ENCODE assay signal across 26 cellular contexts in genomic region chr11:58075781-58076180, GRCh38. TPM values are rescaled to one million over a fixed set of nuclear protein-coding genes. Genes with fewer than 3 reads are reported as not detected.
DNase-seq lines count a peak whose midpoint lies in the region; ATAC-seq and TF ChIP-seq lines count a peak whose summit lies in the region.
"Had no signal": no experiment of that assay in that cellular context is flagged by ENCODE, and none has a peak within 500 bp of the region (broad histone marks: within the 10 kb centered on the region; RNA-seq: fewer than 3 reads in every experiment).

No MANE protein-coding gene starts in this region.

- H3K4me3 Mint-ChIP-seq in activated naive CD4-positive, alpha-beta T cell treated with anti-CD3 and anti-CD28 coated beads, Interleukin-2, amount 10 ng/mL, durations not matched to agents 7 days and 5 days, result no peak overlapping the region
- H3K4me3 Mint-ChIP-seq: activated naive CD8-positive, alpha-beta T cell treated with anti-CD3 and anti-CD28 coated beads, Interleukin-2, amount 50 U/mL, for 24 hours; GM23338 had no signal

- H2BK20ac ChIP-seq in IMR-90 (ENCODE audit: low read depth, low read length), result no peak overlapping the region

- H2AFZ ChIP-seq in IMR-90 (replicated peaks; ENCODE audit: low read length, poor library complexity) (no peak overlapping the region), mammary epithelial cell (ENCODE audit: low read depth, low read length) (no peak overlapping the region)
- H2AFZ ChIP-seq: GM23338 had no signal

- no peak overlapping the region for H3K27ac Mint-ChIP-seq in activated naive CD4-positive, alpha-beta T cell treated with anti-CD3 and anti-CD28 coated beads, Interleukin-2, amount 10 ng/mL, durations not matched to agents 7 days and 5 days
- H3K27ac Mint-ChIP-seq: activated naive CD8-positive, alpha-beta T cell treated with anti-CD3 and anti-CD28 coated beads, Interleukin-2, amount 50 U/mL, for 24 hours; GM23338 had no signal

- ATAC-seq in IMR-90 (ENCODE audit: low read depth) (peak; percentile 87), GM18861 (IDR thresholded peaks at IDR 0.05; ENCODE audit: unreplicated experiment) (no peak), HG02973 (IDR thresholded peaks at IDR 0.05; ENCODE audit: unreplicated experiment) (no peak)
- ATAC-seq: activated naive CD8-positive, alpha-beta T cell treated with anti-CD3 and anti-CD28 coated beads, Interleukin-2, amount 50 U/mL, for 24 hours; GM23338; left ventricle myocardium superior had no signal

- H3K18ac ChIP-seq in IMR-90 (ENCODE audit: low read depth, low read length), result peak overlapping the region; percentile 87; the same call in 1 of the 2 replicates

- no peaks in the 10 kb centered on the region for H3K9me3 ChIP-seq in IMR-90 (ENCODE audit: control insufficient read depth, insufficient read depth, low read length)
- no peaks in the 10 kb centered on the region for H3K9me3 ChIP-seq in mammary epithelial cell (replicated peaks; ENCODE audit: insufficient read depth, low read length)
- H3K9me3 ChIP-seq: SJCRH30 had no signal

- no peak overlapping the region for H3K14ac ChIP-seq in IMR-90 (replicated peaks; ENCODE audit: low read depth, low read length)

- H3K27ac ChIP-seq in IMR-90 (ENCODE audit: insufficient read depth, low read length) (no peak overlapping the region; the same call in 1 of the 2 replicates), mammary epithelial cell (ENCODE audit: insufficient read depth, low read depth, low read length) (no peak overlapping the region)
- H3K27ac ChIP-seq: C4-2B, cardiac muscle cell, SJCRH30, VCaP had no signal

- no peak overlapping the region for H3K4me2 ChIP-seq in IMR-90 (ENCODE audit: low read depth, low read length)
- no peak overlapping the region for H3K4me2 ChIP-seq in mammary epithelial cell (ENCODE audit: insufficient read depth, low read depth, low read length)
- H3K4me2 ChIP-seq: GM23338 had no signal

- H3K56ac ChIP-seq in IMR-90 (ENCODE audit: extremely low read depth, insufficient read depth, low read length), result no peak overlapping the region

- CTCF ChIA-PET in IMR-90 (lab: Yijun Ruan, JAX), result no interaction called here
- CTCF ChIA-PET in mammary epithelial cell (lab: Charles Lee; ENCODE audit: low non-redundant PET), result no interaction called here
- CTCF ChIA-PET in activated naive CD4-positive, alpha-beta T cell treated with anti-CD3 and anti-CD28 coated beads, Interleukin-2, amount 10 ng/mL, durations not matched to agents 7 days and 5 days (lab: Charles Lee), result no interaction called here

- no CpG with 5 or more reads among the region's 2 CpGs for WGBS in IMR-90 (ENCODE audit: extremely low coverage in 2 of 2, insufficient read length in 1 of 2), 2 experiments
- 5% methylated on average over 2 of the region's 2 CpGs for WGBS in mammary epithelial cell (ENCODE audit: low coverage, missing lambda C conversion rate)

- peak; percentile 7 for DNase-seq in AG09309 (ENCODE audit: low read depth)
- peak; percentile 79 for DNase-seq in IMR-90
- DNase-seq in mammary epithelial cell, result peak; percentile 80
- DNase-seq in kidney glomerular epithelial cell (lab: John Stamatoyannopoulos, UW), result peak; percentile 77
- no peak for DNase-seq in NK-92 (lab: John Stamatoyannopoulos, UW; ENCODE audit: unreplicated experiment)
- DNase-seq in activated naive CD4-positive, alpha-beta T cell treated with anti-CD3 and anti-CD28 coated beads, Interleukin-2, amount 10 ng/mL, durations not matched to agents 7 days and 5 days, result no peak
- DNase-seq: activated CD8-positive, alpha-beta memory T cell treated with anti-CD3 and anti-CD28 coated beads, Interleukin-2, amount 50 U/mL, for 48 hours; activated naive CD8-positive, alpha-beta T cell treated with anti-CD3 and anti-CD28 coated beads, Interleukin-2, amount 50 U/mL, for 24 hours; GDM1; KBM-7; left ventricle myocardium superior; NCI-H187 treated with DMSO at 0.1 percent for 48 hours; NCI-H345; NCI-H82; retina; SJCRH30 had no signal

- H2AK5ac ChIP-seq in IMR-90 (ENCODE audit: low read depth, low read length), result peak overlapping the region; percentile 44; the same call in 1 of the 2 replicates

- H2BK120ac ChIP-seq in IMR-90 (ENCODE audit: low read depth, low read length), result peak overlapping the region; percentile 24; the same call in 1 of the 2 replicates

- H4K5ac ChIP-seq in IMR-90 (ENCODE audit: low read depth, low read length), result no peak overlapping the region; the same call in 1 of the 2 replicates

- no peaks in the 10 kb centered on the region for H3K9me3 Mint-ChIP-seq in activated naive CD4-positive, alpha-beta T cell treated with anti-CD3 and anti-CD28 coated beads, Interleukin-2, amount 10 ng/mL, durations not matched to agents 7 days and 5 days

- H2BK15ac ChIP-seq in IMR-90 (ENCODE audit: low read depth, low read length), result peak overlapping the region; percentile 11; the same call in 1 of the 3 replicates

- peak overlapping the region; percentile 53 for H2BK5ac ChIP-seq in IMR-90 (ENCODE audit: low read depth, low read length, poor library complexity, severe bottlenecking)

- no peak overlapping the region for H3K4ac ChIP-seq in IMR-90 (ENCODE audit: low read depth, low read length)

- in situ Hi-C loops in IMR-90 (cut with MboI; ENCODE audit: low sequenced_read_pairs), result no loop called here
- in situ Hi-C loops in mammary epithelial cell (cut with MboI; ENCODE audit: low sequenced_read_pairs in 2 of 2), result no loop called here

- POLR2A ChIA-PET in IMR-90 (lab: Charles Lee; ENCODE audit: unreplicated experiment), result no interaction called here

- no peaks in the 10 kb centered on the region for H3K36me3 Mint-ChIP-seq in activated naive CD4-positive, alpha-beta T cell treated with anti-CD3 and anti-CD28 coated beads, Interleukin-2, amount 10 ng/mL, durations not matched to agents 7 days and 5 days

- H3K79me2 ChIP-seq in mammary epithelial cell (ENCODE audit: insufficient read depth, low read length), result no peaks in the 10 kb centered on the region

- TF ChIP-seq RAD21 in IMR-90 (IDR thresholded peaks at IDR 0.05; ENCODE audit: low read length), result no peak

- H3K4me1 Mint-ChIP-seq in activated naive CD4-positive, alpha-beta T cell treated with anti-CD3 and anti-CD28 coated beads, Interleukin-2, amount 10 ng/mL, durations not matched to agents 7 days and 5 days, result no peaks in the 10 kb centered on the region
- H3K4me1 Mint-ChIP-seq: activated naive CD8-positive, alpha-beta T cell treated with anti-CD3 and anti-CD28 coated beads, Interleukin-2, amount 50 U/mL, for 24 hours had no signal

- H3K79me1 ChIP-seq in IMR-90 (ENCODE audit: low read depth in 1 of 2, low read length in 2 of 2), result no peaks in the 10 kb centered on the region

- H3K9me1 ChIP-seq in IMR-90 (ENCODE audit: insufficient read depth, low read length), result peaks cover 3% of the 10 kb centered on the region; the same call in 1 of the 2 replicates

- H2AK9ac ChIP-seq in IMR-90 (replicated peaks; ENCODE audit: low read depth, low read length, poor library complexity), result no peak overlapping the region

- TF ChIP-seq CTCF in AG09309 (IDR thresholded peaks at IDR 0.05; ENCODE audit: control insufficient read depth, insufficient read depth, low read depth, low read length, missing control alignments) (no peak), IMR-90 (conservative IDR thresholded peaks at IDR 0.05; ENCODE audit: low read depth, low read length) (no peak), mammary epithelial cell (conservative IDR thresholded peaks at IDR 0.05 in 1 of 2, IDR thresholded peaks at IDR 0.05 in 1 of 2; ENCODE audit: extremely low read depth in 1 of 2, insufficient read depth in 1 of 2, low read depth in 1 of 2, low read length in 2 of 2) (no peak)

- BruUV-seq in IMR-90 (replicated peaks; lab: Mats Ljungman, UMichigan) (no TSS peak), mammary epithelial cell (replicated peaks; lab: Mats Ljungman, UMichigan) (no TSS peak)

- H3K27me3 ChIP-seq in IMR-90 (ENCODE audit: control insufficient read depth, insufficient read depth, low read length) (no peaks in the 10 kb centered on the region), mammary epithelial cell (ENCODE audit: insufficient read depth, low read length) (no peaks in the 10 kb centered on the region)
- H3K27me3 ChIP-seq: cardiac muscle cell, SJCRH30 had no signal

- H3K9ac ChIP-seq in IMR-90 (ENCODE audit: low read depth, low read length) (no peak overlapping the region), mammary epithelial cell (ENCODE audit: insufficient read depth, low read length) (no peak overlapping the region)

- no peak for TF ChIP-seq POLR2A in IMR-90 (IDR thresholded peaks at IDR 0.05; ENCODE audit: low read depth, low read length)

- no peak overlapping the region; the same call in 1 of the 2 replicates for H4K91ac ChIP-seq in IMR-90 (ENCODE audit: insufficient read depth, low read depth, low read length)

- H3K4me3 ChIP-seq in AG09309 (ENCODE audit: control insufficient read depth, low read depth, low read length), result no peak overlapping the region
- no peak overlapping the region for H3K4me3 ChIP-seq in IMR-90 (ENCODE audit: insufficient read depth, low read depth, low read length)
- H3K4me3 ChIP-seq in mammary epithelial cell (replicated peaks in 1 of 3; ENCODE audit: insufficient read depth in 1 of 3, low read depth in 2 of 3, low read length in 3 of 3), result no peak overlapping the region
- H3K4me3 ChIP-seq: cardiac muscle cell, GM23338, SJCRH30 had no signal

- intact Hi-C loops in IMR-90 (cut with micrococcal nuclease) (loop anchor here (2.0 kb wide), 1 partner anchor 15 kb away; no protein-coding TSS in a partner anchor), mammary epithelial cell (cut with micrococcal nuclease) (loop anchor here (5.0 kb wide), 1 partner anchor 313 kb away; the partner anchor contains the start of gene CTNND1)

- peak overlapping the region in 1 of 2 experiments; percentile 11; a peak in 2 of 4 replicates for H4K8ac ChIP-seq in IMR-90 (ENCODE audit: low read depth in 2 of 2, low read length in 2 of 2)

- dilution Hi-C loops in IMR-90 (cut with HindIII; ENCODE audit: low sequenced_read_pairs, unreplicated experiment), result no loop called here
- dilution Hi-C loops in mammary epithelial cell (cut with HindIII; ENCODE audit: low sequenced_read_pairs), result no loop called here

- H3K4me1 ChIP-seq in IMR-90 (ENCODE audit: control insufficient read depth, insufficient read depth, low read length), result peaks cover 6% of the 10 kb centered on the region; the same call in 1 of the 2 replicates
- H3K4me1 ChIP-seq in mammary epithelial cell (ENCODE audit: insufficient read depth, low read length), result no peaks in the 10 kb centered on the region
- H3K4me1 ChIP-seq: SJCRH30 had no signal

- no peaks in the 10 kb centered on the region for H4K20me1 ChIP-seq in IMR-90 (ENCODE audit: insufficient read depth, low read length)
- no peaks in the 10 kb centered on the region for H4K20me1 ChIP-seq in mammary epithelial cell (ENCODE audit: insufficient read depth, low read length)

- no peaks in the 10 kb centered on the region for H3K27me3 Mint-ChIP-seq in activated naive CD4-positive, alpha-beta T cell treated with anti-CD3 and anti-CD28 coated beads, Interleukin-2, amount 10 ng/mL, durations not matched to agents 7 days and 5 days

- H3K23ac ChIP-seq in IMR-90 (ENCODE audit: low read depth, low read length), result no peak overlapping the region

- H3K36me3 ChIP-seq in IMR-90 (ENCODE audit: control insufficient read depth, insufficient read depth, low read length) (no peaks in the 10 kb centered on the region), mammary epithelial cell (ENCODE audit: insufficient read depth, low read length) (no peaks in the 10 kb centered on the region)
- H3K36me3 ChIP-seq: cardiac muscle cell, SJCRH30 had no signal

RNA-seq across cellular contexts. Expression of gene OR6Q1, which starts 45.0 kb away (rescaled TPM):
- not detected in 2 replicates for total RNA-seq in IMR-90 (2012; rRNA removed)
- not detected in 2 replicates for polyA plus RNA-seq in IMR-90 (2012; rRNA removed)
- not detected in 2 replicates for polyA plus RNA-seq in IMR-90 (2012; cell fraction: cytosol; rRNA removed)
- not detected in 2 replicates for polyA plus RNA-seq in IMR-90 (2012; cell fraction: nucleus; rRNA removed; ENCODE audit: low replicate concordance)
- total RNA-seq in mammary epithelial cell, result not detected
- not detected for polyA plus RNA-seq in mammary epithelial cell
- polyA minus RNA-seq in mammary epithelial cell, result not detected
- total RNA-seq: cardiac muscle cell; dermis microvascular lymphatic vessel endothelial cell; endothelial cell of umbilical vein; GM23338; left ventricle myocardium superior; SJCRH30; T-helper 1 cell treated with Interleukin-12 subunit alpha and Interleukin-12 subunit beta and Interleukin-4 antibody, amounts not matched to agents 30 ng/mL and 1 ng/mL, for 36 hours; urinary bladder had no signal
- polyA plus RNA-seq: cardiac muscle cell, endothelial cell of umbilical vein, GM23338, urinary bladder had no signal

RNA-seq across cellular contexts. Expression of gene OR9I1, which starts 49.5 kb away (rescaled TPM):
- total RNA-seq in IMR-90 (2012; rRNA removed) (not detected in 2 replicates), mammary epithelial cell (not detected)
- polyA plus RNA-seq in IMR-90 (2012; rRNA removed) (not detected in 2 replicates), mammary epithelial cell (not detected)
- polyA plus RNA-seq in IMR-90 (2012; cell fraction: cytosol; rRNA removed), result not detected in 2 replicates
- not detected in 2 replicates for polyA plus RNA-seq in IMR-90 (2012; cell fraction: nucleus; rRNA removed; ENCODE audit: low replicate concordance)
- polyA minus RNA-seq in mammary epithelial cell, result not detected
- total RNA-seq: cardiac muscle cell; dermis microvascular lymphatic vessel endothelial cell; endothelial cell of umbilical vein; GM23338; left ventricle myocardium superior; SJCRH30; T-helper 1 cell treated with Interleukin-12 subunit alpha and Interleukin-12 subunit beta and Interleukin-4 antibody, amounts not matched to agents 30 ng/mL and 1 ng/mL, for 36 hours; urinary bladder had no signal
- polyA plus RNA-seq: cardiac muscle cell, endothelial cell of umbilical vein, GM23338, urinary bladder had no signal

RNA-seq across cellular contexts. Expression of gene OR9Q1, which starts 52.1 kb away (rescaled TPM):
- not detected in 2 replicates for total RNA-seq in IMR-90 (2012; rRNA removed)
- polyA plus RNA-seq in IMR-90 (2012; rRNA removed), result not detected in 2 replicates
- not detected in 2 replicates for polyA plus RNA-seq in IMR-90 (2012; cell fraction: cytosol; rRNA removed)
- polyA plus RNA-seq in IMR-90 (2012; cell fraction: nucleus; rRNA removed; ENCODE audit: low replicate concordance), result not detected in 2 replicates
- total RNA-seq in mammary epithelial cell, result not detected
- polyA plus RNA-seq in mammary epithelial cell, result not detected
- not detected for polyA minus RNA-seq in mammary epithelial cell
- total RNA-seq: cardiac muscle cell; dermis microvascular lymphatic vessel endothelial cell; endothelial cell of umbilical vein; GM23338; left ventricle myocardium superior; SJCRH30; T-helper 1 cell treated with Interleukin-12 subunit alpha and Interleukin-12 subunit beta and Interleukin-4 antibody, amounts not matched to agents 30 ng/mL and 1 ng/mL, for 36 hours; urinary bladder had no signal
- polyA plus RNA-seq: cardiac muscle cell, endothelial cell of umbilical vein, GM23338, urinary bladder had no signal

Comparison
In these comparisons a context has a peak if more than half of its experiments do, and no peak if none do; other contexts are left out.
1. DNase-seq: peak in AG09309 (single experiment), IMR-90 (single experiment), mammary epithelial cell (single experiment) and kidney glomerular epithelial cell (single experiment); none in NK-92 (single experiment) and activated naive CD4-positive, alpha-beta T cell treated with anti-CD3 and anti-CD28 coated beads, Interleukin-2, amount 10 ng/mL, durations not matched to agents 7 days and 5 days (single experiment).